8 cellular contexts compared by ENCODE assay signal in genomic region chr10:119253433-119254174, GRCh38. TPM values are rescaled to one million over a fixed set of nuclear protein-coding genes. Genes with fewer than 3 reads are reported as not detected.
DNase-seq lines count a peak whose midpoint lies in the region; ATAC-seq and TF ChIP-seq lines count a peak whose summit lies in the region.

No MANE protein-coding gene starts in this region.

- ATAC-seq in activated T-cell treated with anti-CD3 and anti-CD28 coated beads, Interleukin-2, amount 50 U/mL, for 4 hours, result peak; percentile 78 to 87
- peak; percentile 78 for ATAC-seq in foreskin keratinocyte
- ATAC-seq in HG03139 (IDR thresholded peaks at IDR 0.05; ENCODE audit: unreplicated experiment), result no peak
- no peak for ATAC-seq in HG03439 (IDR thresholded peaks at IDR 0.05; ENCODE audit: unreplicated experiment)

- H3K27ac ChIP-seq in foreskin keratinocyte, result peak overlapping the region; percentile 30

- no peaks in the 10 kb centered on the region for H3K27me3 ChIP-seq in foreskin keratinocyte

- peaks cover 17% of the 10 kb centered on the region for H3K36me3 Mint-ChIP-seq in activated T-cell treated with anti-CD3 and anti-CD28 coated beads, Interleukin-2, amount 50 U/mL, for 4 hours (ENCODE audit: insufficient read depth)
- H3K36me3 Mint-ChIP-seq in progenitor cell of endocrine pancreas (ENCODE audit: insufficient read depth), result no peaks in the 10 kb centered on the region

- no peak overlapping the region for H3K4me3 Mint-ChIP-seq in activated T-cell treated with anti-CD3 and anti-CD28 coated beads, Interleukin-2, amount 50 U/mL, for 4 hours
- H3K4me3 Mint-ChIP-seq in progenitor cell of endocrine pancreas (ENCODE audit: low read depth), result no peak overlapping the region

- H3K4me1 Mint-ChIP-seq in activated T-cell treated with anti-CD3 and anti-CD28 coated beads, Interleukin-2, amount 50 U/mL, for 4 hours (ENCODE audit: low read depth), result peaks cover 32% of the 10 kb centered on the region
- H3K4me1 Mint-ChIP-seq in progenitor cell of endocrine pancreas (ENCODE audit: low read depth), result peaks cover 37% of the 10 kb centered on the region

- peak overlapping the region; percentile 94 for H3K27ac Mint-ChIP-seq in progenitor cell of endocrine pancreas

- DNase-seq in HS-5 (ENCODE audit: low read depth) (peak; percentile 86), foreskin keratinocyte (peak; percentile 55 to 80), progenitor cell of endocrine pancreas (ENCODE audit: low spot score, unreplicated experiment) (no peak), COLO668 (lab: John Stamatoyannopoulos, UW; ENCODE audit: unreplicated experiment) (no peak), NCI-H187 (lab: John Stamatoyannopoulos, UW) (no peak)
- DNase-seq in activated T-cell treated with anti-CD3 and anti-CD28 coated beads, Interleukin-2, amount 50 U/mL, for 4 hours, result peak; percentile 21

- H3K27me3 Mint-ChIP-seq in activated T-cell treated with anti-CD3 and anti-CD28 coated beads, Interleukin-2, amount 50 U/mL, for 4 hours (ENCODE audit: low read depth), result no peaks in the 10 kb centered on the region
- H3K27me3 Mint-ChIP-seq in progenitor cell of endocrine pancreas, result no peaks in the 10 kb centered on the region

- H3K9me3 Mint-ChIP-seq in activated T-cell treated with anti-CD3 and anti-CD28 coated beads, Interleukin-2, amount 50 U/mL, for 4 hours, result peaks cover 4% of the 10 kb centered on the region
- no peaks in the 10 kb centered on the region for H3K9me3 Mint-ChIP-seq in progenitor cell of endocrine pancreas (ENCODE audit: low read depth)

- TF ChIP-seq CTCF in foreskin keratinocyte (conservative IDR thresholded peaks at IDR 0.05), result no peak
- TF ChIP-seq CTCF in progenitor cell of endocrine pancreas (IDR thresholded peaks at IDR 0.05; ENCODE audit: unreplicated experiment), result no peak

- H3K4me1 ChIP-seq in foreskin keratinocyte, result peaks cover 17% of the 10 kb centered on the region

RNA-seq across cellular contexts. Expression of gene GRK5, which starts 46.2 kb away (rescaled TPM):
- total RNA-seq in activated T-cell treated with anti-CD3 and anti-CD28 coated beads, Interleukin-2, amount 50 U/mL, for 4 hours, result 10 to 100 TPM; 14.0 to 15.6 (median 15.3) TPM
- total RNA-seq in foreskin keratinocyte (14.8 and 16.8 TPM in 2 replicates), progenitor cell of endocrine pancreas (21.6 and 23.0 TPM in 2 replicates)
- polyA plus RNA-seq in foreskin keratinocyte, result 10.4 and 11.5 TPM in 2 replicates

Comparison
In these comparisons a context has a peak if more than half of its experiments do, and no peak if none do; other contexts are left out.
1. DNase-seq: peak in HS-5 (single experiment), activated T-cell treated with anti-CD3 and anti-CD28 coated beads, Interleukin-2, amount 50 U/mL, for 4 hours (single experiment) and foreskin keratinocyte (2 of 2); none in progenitor cell of endocrine pancreas (single experiment), COLO668 (single experiment) and NCI-H187 (0 of 2).
2. ATAC-seq: peak in activated T-cell treated with anti-CD3 and anti-CD28 coated beads, Interleukin-2, amount 50 U/mL, for 4 hours (2 of 2) and foreskin keratinocyte (single experiment); none in HG03139 (single experiment) and HG03439 (single experiment).